In genomic region chr13:48737689-48738088, GRCh38 we compare ENCODE assay signal across 23 cellular contexts.
DNase-seq lines count a peak whose midpoint lies in the region; ATAC-seq, FAIRE-seq and TF ChIP-seq lines count a peak whose summit lies in the region.
"Had no signal": no experiment of that assay in that cellular context is flagged by ENCODE, and none has a peak within 500 bp of the region (broad histone marks: within the 10 kb centered on the region; RNA-seq: fewer than 3 reads in every experiment).

No MANE protein-coding gene starts in this region.

- H3K4me1 Mint-ChIP-seq in progenitor cell of endocrine pancreas (ENCODE audit: low read depth) = no peaks in the 10 kb centered on the region
- H3K4me1 Mint-ChIP-seq: CD4-positive, alpha-beta memory T cell; CD4-positive, CD25-positive, alpha-beta regulatory T cell; CD8-positive, alpha-beta memory T cell had no signal

- peak; percentile 5 for FAIRE-seq in GM12892 (lab: Jason Lieb, UNC)
- FAIRE-seq: A204.1, GM12878 had no signal

- no peaks in the 10 kb centered on the region for H3F3A ChIP-seq in MM.1S (ENCODE audit: insufficient read depth, low read length)

- H3K79me2 ChIP-seq in DND-41 (ENCODE audit: insufficient read depth, low read length) = no peaks in the 10 kb centered on the region
- no peaks in the 10 kb centered on the region for H3K79me2 ChIP-seq in MM.1S (ENCODE audit: low read length)

- no peak for TF ChIP-seq CTCF in DND-41 (IDR thresholded peaks at IDR 0.05; ENCODE audit: borderline replicate concordance, extremely low read depth, low read length, poor library complexity, severe bottlenecking)
- no peak for TF ChIP-seq CTCF in MM.1S (IDR thresholded peaks at IDR 0.05; ENCODE audit: low read length)
- no peak for TF ChIP-seq CTCF in progenitor cell of endocrine pancreas (IDR thresholded peaks at IDR 0.05; ENCODE audit: unreplicated experiment)

- H3K4me3 ChIP-seq in DND-41 (ENCODE audit: low read depth in 1 of 2, low read length in 2 of 2) (no peak overlapping the region), MM.1S (ENCODE audit: low read length) (no peak overlapping the region)
- H3K4me3 ChIP-seq: BLaER1, GM12878 had no signal

- no peaks in the 10 kb centered on the region for H4K20me1 ChIP-seq in DND-41 (ENCODE audit: insufficient read depth, low read length)
- H4K20me1 ChIP-seq in MM.1S (ENCODE audit: insufficient read depth, low read length) = no peaks in the 10 kb centered on the region
- H4K20me1 ChIP-seq: BLaER1 had no signal

- H3K36me3 ChIP-seq in DND-41 (ENCODE audit: insufficient read depth, low read length) (no peaks in the 10 kb centered on the region), MM.1S (replicated peaks; ENCODE audit: insufficient read depth, low read length) (no peaks in the 10 kb centered on the region)
- H3K36me3 ChIP-seq: BE2C, BLaER1 had no signal

- H3K9me3 Mint-ChIP-seq in progenitor cell of endocrine pancreas (ENCODE audit: low read depth) = no peaks in the 10 kb centered on the region
- H3K9me3 Mint-ChIP-seq: CD4-positive, alpha-beta memory T cell; CD4-positive, CD25-positive, alpha-beta regulatory T cell; CD8-positive, alpha-beta memory T cell had no signal

- H3K27me3 Mint-ChIP-seq in progenitor cell of endocrine pancreas = peaks cover 5% of the 10 kb centered on the region
- H3K27me3 Mint-ChIP-seq: CD4-positive, alpha-beta memory T cell; CD8-positive, alpha-beta memory T cell had no signal

- H3K9me3 ChIP-seq in DND-41 (ENCODE audit: insufficient read depth, low read length, severe bottlenecking) (peaks cover 2% of the 10 kb centered on the region), MM.1S (replicated peaks; ENCODE audit: insufficient read depth, low read length) (no peaks in the 10 kb centered on the region)
- H3K9me3 ChIP-seq: BE2C had no signal

- no peaks in the 10 kb centered on the region for H3K36me3 Mint-ChIP-seq in progenitor cell of endocrine pancreas (ENCODE audit: insufficient read depth)
- H3K36me3 Mint-ChIP-seq: CD14-positive monocyte; CD4-positive, alpha-beta memory T cell; CD4-positive, CD25-positive, alpha-beta regulatory T cell; CD8-positive, alpha-beta memory T cell had no signal

- DNase-seq in DND-41 (no peak), GM12892 (ENCODE audit: insufficient read length) (no peak), MM.1S (peak; percentile 61), RPMI8226 (peak; percentile 32), OCI-M2 (lab: John Stamatoyannopoulos, UW; ENCODE audit: unreplicated experiment) (no peak), progenitor cell of endocrine pancreas (ENCODE audit: low spot score, unreplicated experiment) (no peak), caudate nucleus (lab: John Stamatoyannopoulos, UW) (no peak)
- DNase-seq: 8988T; ACHN; BE2C; CD4-positive, alpha-beta memory T cell; CD4-positive, CD25-positive, alpha-beta regulatory T cell; CD8-positive, alpha-beta memory T cell; COR-L47; DMS 273 treated with DMSO at 0.1 percent for 48 hours; DMS153; DMS79 treated with DMSO at 0.1 percent for 48 hours; EL; GDM1 had no signal

- no peak overlapping the region for H2AFZ ChIP-seq in DND-41 (ENCODE audit: low read depth, low read length)
- H2AFZ ChIP-seq in MM.1S (ENCODE audit: low read length) = no peak overlapping the region

- TF ChIP-seq POLR2A in GM12892 (IDR thresholded peaks at IDR 0.05; ENCODE audit: low read depth, low read length) = no peak

- H3K27me3 ChIP-seq in DND-41 (ENCODE audit: insufficient read depth, low read length, poor library complexity) (no peaks in the 10 kb centered on the region), MM.1S (replicated peaks; ENCODE audit: insufficient read depth, low read length) (no peaks in the 10 kb centered on the region)
- H3K27me3 ChIP-seq: BE2C, BLaER1 had no signal

- H3K27ac Mint-ChIP-seq in progenitor cell of endocrine pancreas = no peak overlapping the region
- H3K27ac Mint-ChIP-seq: CD4-positive, alpha-beta memory T cell; CD4-positive, CD25-positive, alpha-beta regulatory T cell; CD8-positive, alpha-beta memory T cell had no signal

- H3K4me1 ChIP-seq in DND-41 (ENCODE audit: insufficient read depth, low read length) (peaks cover 58% of the 10 kb centered on the region), MM.1S (ENCODE audit: low read length) (peaks cover 8% of the 10 kb centered on the region; the same call in 1 of the 2 replicates)
- H3K4me1 ChIP-seq: BLaER1 had no signal

- H3K27ac ChIP-seq in DND-41 (ENCODE audit: low read length) (0 out of 2 replicates have a peak overlapping the region, but pooled peaks have one; percentile 57), MM.1S (ENCODE audit: low read length) (peak overlapping the region; percentile 53; the same call in 1 of the 2 replicates), caudate nucleus (ENCODE audit: low read depth, low read length) (no peak overlapping the region)
- H3K27ac ChIP-seq: BLaER1 had no signal

- H3K9me2 ChIP-seq in MM.1S (replicated peaks; ENCODE audit: insufficient read depth, low read length) = no peaks in the 10 kb centered on the region

- H3K4me2 ChIP-seq in DND-41 (ENCODE audit: insufficient read depth, low read length) (no peak overlapping the region), MM.1S (ENCODE audit: low read depth, low read length) (peak overlapping the region; percentile 37; the same call in 1 of the 2 replicates)
- H3K4me2 ChIP-seq: BLaER1 had no signal

- ATAC-seq in DND-41 (ENCODE audit: insufficient read depth, low read depth) = no peak
- ATAC-seq: GM12878 had no signal

- H3K9ac ChIP-seq in DND-41 (ENCODE audit: low read depth, low read length) (no peak overlapping the region), MM.1S (ENCODE audit: low read length) (no peak overlapping the region)
- H3K9ac ChIP-seq: BLaER1 had no signal

- H3K4me3 Mint-ChIP-seq in progenitor cell of endocrine pancreas (ENCODE audit: low read depth) = no peak overlapping the region
- H3K4me3 Mint-ChIP-seq: CD14-positive monocyte; CD4-positive, alpha-beta memory T cell; CD4-positive, CD25-positive, alpha-beta regulatory T cell; CD8-positive, alpha-beta memory T cell had no signal

Comparison
In these comparisons a context has a peak if more than half of its experiments do, and no peak if none do; other contexts are left out.
1. DNase-seq: peak in MM.1S (single experiment) and RPMI8226 (single experiment); none in DND-41 (single experiment), GM12892 (single experiment), OCI-M2 (single experiment), progenitor cell of endocrine pancreas (single experiment) and caudate nucleus (0 of 61).